In genomic region chr11:104968365-104968855, GRCh38 we compare ENCODE assay signal across 8 cellular contexts. TPM values are rescaled to one million over a fixed set of nuclear protein-coding genes. Genes with fewer than 3 reads are reported as not detected.
DNase-seq lines count a peak whose midpoint lies in the region; ATAC-seq and TF ChIP-seq lines count a peak whose summit lies in the region.

CASP4 (minus strand) TSS chr11:104968574; CDS start chr11:104968525, 49 bp downstream.

- ATAC-seq in CD8-positive, alpha-beta T cell: peak; percentile 71
- ATAC-seq in GM19025 (IDR thresholded peaks at IDR 0.05; ENCODE audit: low read depth, unreplicated experiment) (peak; percentile 81), HG03196 (IDR thresholded peaks at IDR 0.05; ENCODE audit: unreplicated experiment) (peak; percentile 93), left lobe of liver (peak; percentile 84)

- no peak for DNase-seq in CD8-positive, alpha-beta T cell
- DNase-seq in mammary epithelial cell (peak; percentile 71), left lobe of liver (ENCODE audit: low spot score) (no peak), UCSD-AML1 (lab: John Stamatoyannopoulos, UW; ENCODE audit: unreplicated experiment) (no peak)

- in situ Hi-C loops in mammary epithelial cell (cut with MboI; ENCODE audit: low sequenced_read_pairs in 2 of 2): no loop called here

- CTCF ChIA-PET in CD8-positive, alpha-beta T cell (lab: Charles Lee): interaction anchor here (1.0 kb wide), 1 partner anchor 9 kb away, joined by 3 read pairs; no protein-coding TSS in a partner anchor
- CTCF ChIA-PET in mammary epithelial cell (lab: Charles Lee; ENCODE audit: low non-redundant PET): no interaction called here

- 3% methylated on average over 4 of the region's 4 CpGs for whole genome bisulfite sequencing in mammary epithelial cell (ENCODE audit: low coverage, missing lambda C conversion rate)

- H3K36me3 ChIP-seq in CD8-positive, alpha-beta T cell (ENCODE audit: insufficient read depth, low read length): no peaks in the 10 kb centered on the region
- H3K36me3 ChIP-seq in OCI-LY3 (replicated peaks; ENCODE audit: low read depth, low read length): no peaks in the 10 kb centered on the region
- no peaks in the 10 kb centered on the region for H3K36me3 ChIP-seq in mammary epithelial cell (ENCODE audit: insufficient read depth, low read length)

- peaks cover 47% of the 10 kb centered on the region for H3K36me3 Mint-ChIP-seq in CD8-positive, alpha-beta T cell

- dilution Hi-C loops in mammary epithelial cell (cut with HindIII; ENCODE audit: low sequenced_read_pairs): no loop called here

- H3K9ac ChIP-seq in OCI-LY3 (ENCODE audit: low read length) (peak within 1 kb of the TSS; percentile 26), mammary epithelial cell (ENCODE audit: insufficient read depth, low read length) (peak within 1 kb of the TSS; percentile 86)

- H3K4me3 Mint-ChIP-seq in CD8-positive, alpha-beta T cell: peak within 1 kb of the TSS; percentile 96

- peaks cover 40% of the 10 kb centered on the region for H3K4me1 Mint-ChIP-seq in CD8-positive, alpha-beta T cell (ENCODE audit: low read depth)

- H3K9me3 ChIP-seq in CD8-positive, alpha-beta T cell (ENCODE audit: low read length): no peaks in the 10 kb centered on the region
- H3K9me3 ChIP-seq in OCI-LY3 (ENCODE audit: insufficient read depth, low read length): no peaks in the 10 kb centered on the region
- H3K9me3 ChIP-seq in mammary epithelial cell (replicated peaks; ENCODE audit: insufficient read depth, low read length): no peaks in the 10 kb centered on the region

- H3K4me1 ChIP-seq in CD8-positive, alpha-beta T cell (ENCODE audit: insufficient read depth, low read length): peaks cover 32% of the 10 kb centered on the region
- peaks cover 11% of the 10 kb centered on the region; the same call in 1 of the 2 replicates for H3K4me1 ChIP-seq in OCI-LY3 (ENCODE audit: low read length)
- H3K4me1 ChIP-seq in mammary epithelial cell (ENCODE audit: insufficient read depth, low read length): peaks cover 26% of the 10 kb centered on the region

- BruUV-seq in mammary epithelial cell (replicated peaks; lab: Mats Ljungman, UMichigan): no TSS peak

- TF ChIP-seq CTCF in CD8-positive, alpha-beta T cell (IDR thresholded peaks at IDR 0.05): no peak
- TF ChIP-seq CTCF in OCI-LY3 (IDR thresholded peaks at IDR 0.05; ENCODE audit: low read depth, low read length) (no peak), mammary epithelial cell (conservative IDR thresholded peaks at IDR 0.05 in 1 of 2, IDR thresholded peaks at IDR 0.05 in 1 of 2; ENCODE audit: extremely low read depth in 1 of 2, insufficient read depth in 1 of 2, low read depth in 1 of 2, low read length in 2 of 2) (no peak)

- H3K4me2 ChIP-seq in OCI-LY3 (ENCODE audit: low read length) (peak within 1 kb of the TSS; percentile 66), mammary epithelial cell (ENCODE audit: insufficient read depth, low read depth, low read length) (peak within 1 kb of the TSS; percentile 80)

- H3K4me3 ChIP-seq in CD8-positive, alpha-beta T cell (ENCODE audit: low read depth, low read length): peak within 1 kb of the TSS; percentile 66
- H3K4me3 ChIP-seq in OCI-LY3 (ENCODE audit: low read length) (peak within 1 kb of the TSS; percentile 75), mammary epithelial cell (replicated peaks in 1 of 3; ENCODE audit: insufficient read depth in 1 of 3, low read depth in 2 of 3, low read length in 3 of 3) (peak within 1 kb of the TSS; percentile 49 to 76 (median 72))

- H3K27ac Mint-ChIP-seq in CD8-positive, alpha-beta T cell: peak within 1 kb of the TSS; percentile 97

- H4K20me1 ChIP-seq in OCI-LY3 (ENCODE audit: insufficient read depth, low read length): no peaks in the 10 kb centered on the region
- H4K20me1 ChIP-seq in mammary epithelial cell (ENCODE audit: insufficient read depth, low read length): no peaks in the 10 kb centered on the region

- H3K79me2 ChIP-seq in OCI-LY3 (ENCODE audit: low read length) (no peaks in the 10 kb centered on the region), mammary epithelial cell (ENCODE audit: insufficient read depth, low read length) (peaks cover 40% of the 10 kb centered on the region)

- POLR2A ChIA-PET in CD8-positive, alpha-beta T cell (lab: Charles Lee): interaction anchor here (1.1 kb wide), 1 partner anchor 64 kb away, joined by 3 read pairs; no protein-coding TSS in a partner anchor

- peaks cover 9% of the 10 kb centered on the region for H3K9me3 Mint-ChIP-seq in CD8-positive, alpha-beta T cell

- no peaks in the 10 kb centered on the region for H3K27me3 Mint-ChIP-seq in CD8-positive, alpha-beta T cell (ENCODE audit: low read depth)

- intact Hi-C loops in CD8-positive, alpha-beta T cell (cut with DNase I, micrococcal nuclease): loop anchor here in 1 of 2 experiments (5.0 to 10.0 kb wide), 4 partner anchors 54 to 1109 kb away; partner anchors contain the start of genes AASDHPPT and KBTBD3
- intact Hi-C loops in mammary epithelial cell (cut with micrococcal nuclease): loop anchor here (5.0 kb wide), 3 partner anchors 64 to 274 kb away; partner anchors contain the start of gene CARD18

- H3K27me3 ChIP-seq in CD8-positive, alpha-beta T cell (ENCODE audit: insufficient read depth, low read length): no peaks in the 10 kb centered on the region
- H3K27me3 ChIP-seq in OCI-LY3 (ENCODE audit: low read depth, low read length) (no peaks in the 10 kb centered on the region), mammary epithelial cell (ENCODE audit: insufficient read depth, low read length) (no peaks in the 10 kb centered on the region)

- H2AFZ ChIP-seq in OCI-LY3 (ENCODE audit: low read depth, low read length): peak within 1 kb of the TSS; percentile 86
- peak within 1 kb of the TSS; percentile 97 for H2AFZ ChIP-seq in mammary epithelial cell (ENCODE audit: low read depth, low read length)

- H3K27ac ChIP-seq in CD8-positive, alpha-beta T cell (ENCODE audit: low read depth, low read length): peak within 1 kb of the TSS; percentile 71
- H3K27ac ChIP-seq in OCI-LY3 (ENCODE audit: low read length) (no peak within 1 kb of the TSS), mammary epithelial cell (ENCODE audit: insufficient read depth, low read depth, low read length) (peak within 1 kb of the TSS; percentile 86), temporal lobe (ENCODE audit: low read depth, low read length) (peak within 1 kb of the TSS; percentile 11)

RNA-seq across cellular contexts. Expression of gene CASP4, which starts in this region (rescaled TPM):
- 10 to 100 TPM; 63.5 to 75.5 TPM for total RNA-seq in CD8-positive, alpha-beta T cell
- 100 to 1,000 TPM in 1 of 2 donors, 10 to 100 TPM in 1; 76.6 to 190 TPM for total RNA-seq in mammary epithelial cell
- polyA plus RNA-seq in mammary epithelial cell: 93.9 TPM
- 35.9 TPM for polyA minus RNA-seq in mammary epithelial cell
- total RNA-seq in left lobe of liver: 16.4 TPM
- 2.0 TPM for total RNA-seq in temporal lobe
